1 cellular context compared by ENCODE assay signal in genomic region chr5:32172186-32172901, GRCh38.
A peak's percentile ranks its signal among the peaks of the same experiment; 100 is the strongest.
TF ChIP-seq lines count a peak whose summit lies in the region.

No MANE protein-coding gene starts in this region.

TF ChIP-seq in H1, 55 proteins besides CTCF, POLR2A, EP300 and RAD21 (continued from another document):
- TF ChIP-seq YY1 (IDR thresholded peaks at IDR 0.05; ENCODE audit: low read depth, low read length) = peak; percentile 51; the same call in 1 of the 2 replicates
